25 cellular contexts compared by ENCODE assay signal in the genomic region with DNA sequence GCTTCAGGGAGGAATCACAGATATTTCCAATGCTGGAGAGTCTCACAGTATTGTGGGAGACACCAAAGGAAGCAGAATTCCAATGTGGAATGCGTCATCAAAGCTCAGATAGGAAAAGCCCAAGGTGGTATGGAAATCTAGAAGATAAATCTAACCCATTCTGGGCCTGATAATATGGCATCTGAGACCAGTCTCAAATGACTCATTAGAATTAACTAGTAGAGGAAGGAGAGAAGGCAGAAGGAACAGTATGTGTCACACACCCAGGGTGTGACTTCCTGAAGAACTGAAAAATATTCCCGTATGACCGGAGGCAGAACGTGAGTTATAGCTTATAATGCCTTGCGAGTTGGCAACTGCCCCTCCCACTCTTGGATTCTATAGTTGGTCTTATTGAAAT.
DNase-seq lines count a peak whose midpoint lies in the region; ATAC-seq and FAIRE-seq lines count a peak whose summit lies in the region.
"Had no signal": no experiment of that assay in that cellular context is flagged by ENCODE, and none has a peak within 500 bp of the region (broad histone marks: within the 10 kb centered on the region; RNA-seq: fewer than 3 reads in every experiment).

No MANE protein-coding gene starts in this region.

- ATAC-seq in GM21515 (IDR thresholded peaks at IDR 0.05; ENCODE audit: unreplicated experiment) = no peak
- ATAC-seq: activated naive CD4-positive, alpha-beta T cell treated with anti-CD3 and anti-CD28 coated beads, Interleukin-2, amount 50 U/mL, for 72 hours; mucosa of descending colon; stimulated activated naive CD8-positive, alpha-beta T cell treated with anti-CD3 and anti-CD28 coated beads, Interleukin-15, amount 100 ng/mL, for 72 hours had no signal

- DNase-seq in EH (ENCODE audit: low read depth) (peak; percentile 76), LHCN-M2 (ENCODE audit: low read depth) (peak; percentile 33), dermis blood vessel endothelial cell (peak; percentile 46), renal cortical epithelial cell (ENCODE audit: low read depth) (peak; percentile 3), urothelium cell line (ENCODE audit: low spot score) (no peak), putamen (ENCODE audit: low spot score) (no peak)
- DNase-seq: activated CD4-positive, alpha-beta T cell treated with anti-CD3 and anti-CD28 coated beads, Interleukin-2, amount 50 U/mL, for 48 hours; activated CD8-positive, alpha-beta memory T cell treated with anti-CD3 and anti-CD28 coated beads, Interleukin-2, amount 50 U/mL, for 48 hours; anterior cingulate cortex; central memory CD4-positive, alpha-beta T cell; DMS53; dorsolateral prefrontal cortex; HCEC 1CT; Karpas-422; mucosa of descending colon; NCI-H1092; NCI-H1930; NCI-H69; ovary; sigmoid colon; stimulated activated naive CD8-positive, alpha-beta T cell treated with anti-CD3 and anti-CD28 coated beads, Interleukin-15, amount 100 ng/mL, for 72 hours; T-helper 9 cell had no signal

- no peak for FAIRE-seq in urothelium cell line (lab: Jason Lieb, UNC)
- FAIRE-seq: GM12891 had no signal

Comparison
In these comparisons a context has a peak if more than half of its experiments do, and no peak if none do; other contexts are left out.
1. DNase-seq: peak in EH (single experiment), LHCN-M2 (single experiment), dermis blood vessel endothelial cell (single experiment) and renal cortical epithelial cell (single experiment); none in urothelium cell line (single experiment) and putamen (single experiment).